Comparison of ENCODE assay signal across 14 cellular contexts in the genomic region with DNA sequence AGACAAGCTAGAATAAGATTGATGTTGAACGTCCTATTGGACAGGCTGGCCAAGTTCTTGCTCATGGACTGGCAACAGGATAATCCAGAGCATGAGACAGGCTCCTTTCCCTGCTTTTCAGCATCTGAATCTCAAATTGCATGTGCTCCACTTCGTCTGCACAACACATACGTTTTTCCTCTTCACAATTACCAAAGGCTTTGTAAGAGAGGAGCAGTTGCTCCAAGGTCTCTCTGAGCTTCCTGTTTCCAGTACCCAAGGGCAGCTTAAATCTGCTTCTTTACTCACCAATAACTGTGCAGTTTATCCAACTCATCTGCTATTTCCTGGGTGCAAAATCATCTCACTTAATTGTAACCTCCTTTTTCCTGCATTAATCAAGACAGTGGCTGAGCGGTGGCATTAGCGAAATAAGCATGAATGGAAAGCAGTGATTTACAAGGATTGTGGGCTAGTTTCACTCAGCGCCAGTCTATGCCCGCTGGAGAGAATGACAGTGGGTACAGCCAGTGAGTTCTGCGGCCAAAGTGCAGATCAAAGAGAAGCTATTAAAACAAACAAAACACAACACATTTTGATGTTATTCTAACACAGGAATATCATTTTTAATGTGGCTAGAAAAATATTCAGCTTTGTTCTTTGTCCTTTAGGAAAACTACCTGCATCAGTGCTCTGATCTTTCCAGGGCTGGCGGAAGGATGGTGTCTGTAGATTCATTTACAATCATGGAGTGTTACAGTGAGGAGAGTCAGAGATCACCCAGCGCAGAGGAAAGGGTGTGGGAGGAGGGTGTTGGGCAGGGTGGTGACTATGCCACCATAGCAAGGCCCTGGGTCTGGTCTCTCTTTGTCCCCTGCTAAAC.
DNase-seq lines count a peak whose midpoint lies in the region; ATAC-seq and TF ChIP-seq lines count a peak whose summit lies in the region.
"Had no signal": no experiment of that assay in that cellular context is flagged by ENCODE, and none has a peak within 500 bp of the region (broad histone marks: within the 10 kb centered on the region; RNA-seq: fewer than 3 reads in every experiment).

No MANE protein-coding gene starts in this region.

- H3K9ac ChIP-seq in skeletal muscle satellite cell (ENCODE audit: low read depth, low read length) = no peak overlapping the region

- peak overlapping the region; percentile 71 for H3K4me2 ChIP-seq in skeletal muscle satellite cell (ENCODE audit: low read length)

- no peak overlapping the region for H3K4me3 ChIP-seq in fibroblast of pulmonary artery (replicated peaks; ENCODE audit: low read depth, low read length)
- peak overlapping the region; percentile 31 for H3K4me3 ChIP-seq in skeletal muscle satellite cell (ENCODE audit: low read length)

- H3K4me1 ChIP-seq in skeletal muscle satellite cell (ENCODE audit: control insufficient read depth, insufficient read depth, low read length) = peaks cover 8% of the 10 kb centered on the region

- no peak for TF ChIP-seq CTCF in fibroblast of pulmonary artery (IDR thresholded peaks at IDR 0.05; ENCODE audit: low read length, missing control alignments)

- no peak for ATAC-seq in GM18502 (IDR thresholded peaks at IDR 0.05; ENCODE audit: poor library complexity, unreplicated experiment)
- ATAC-seq: activated CD8-positive, alpha-beta T cell treated with anti-CD3 and anti-CD28 coated beads, Interleukin-2, amount 10 ng/mL, durations not matched to agents 7 days and 5 days had no signal

- H3K36me3 ChIP-seq in skeletal muscle satellite cell (ENCODE audit: insufficient read depth, low read length) = no peaks in the 10 kb centered on the region

- DNase-seq in HCEC 1CT (peak; percentile 3), SW480 (ENCODE audit: low spot score) (peak; percentile 99), fibroblast of pulmonary artery (ENCODE audit: low read depth) (peak; percentile 49), DMS53 treated with DMSO at 0.1 percent for 48 hours (lab: John Stamatoyannopoulos, UW; ENCODE audit: unreplicated experiment) (no peak), NK-92 (lab: John Stamatoyannopoulos, UW; ENCODE audit: unreplicated experiment) (no peak)
- DNase-seq: activated CD8-positive, alpha-beta T cell treated with anti-CD3 and anti-CD28 coated beads, Interleukin-2, amount 10 ng/mL, durations not matched to agents 7 days and 5 days; activated naive CD8-positive, alpha-beta T cell treated with anti-CD3 and anti-CD28 coated beads, Interleukin-2, amount 10 ng/mL, durations not matched to agents 7 days and 5 days; IMR-90; kidney; NK-92 treated with Interleukin-12 subunit alpha and Interleukin-12 subunit beta, amount 100 ng/mL, for 24 hours; stimulated activated CD4-positive, alpha-beta T cell treated with anti-CD3 and anti-CD28 coated beads, Interleukin-4, amount 100 ng/mL, for 24 hours; T-helper 2 cell had no signal

- H3K9me3 ChIP-seq in skeletal muscle satellite cell (replicated peaks; ENCODE audit: low read length) = no peaks in the 10 kb centered on the region

- H3K27me3 ChIP-seq in skeletal muscle satellite cell (ENCODE audit: control insufficient read depth, insufficient read depth, low read length) = peaks cover 38% of the 10 kb centered on the region

Comparison
In these comparisons a context has a peak if more than half of its experiments do, and no peak if none do; other contexts are left out.
1. DNase-seq: peak in HCEC 1CT (single experiment), SW480 (single experiment) and fibroblast of pulmonary artery (single experiment); none in DMS53 treated with DMSO at 0.1 percent for 48 hours (single experiment) and NK-92 (single experiment).